1 cellular context compared by ENCODE assay signal in the genomic region with DNA sequence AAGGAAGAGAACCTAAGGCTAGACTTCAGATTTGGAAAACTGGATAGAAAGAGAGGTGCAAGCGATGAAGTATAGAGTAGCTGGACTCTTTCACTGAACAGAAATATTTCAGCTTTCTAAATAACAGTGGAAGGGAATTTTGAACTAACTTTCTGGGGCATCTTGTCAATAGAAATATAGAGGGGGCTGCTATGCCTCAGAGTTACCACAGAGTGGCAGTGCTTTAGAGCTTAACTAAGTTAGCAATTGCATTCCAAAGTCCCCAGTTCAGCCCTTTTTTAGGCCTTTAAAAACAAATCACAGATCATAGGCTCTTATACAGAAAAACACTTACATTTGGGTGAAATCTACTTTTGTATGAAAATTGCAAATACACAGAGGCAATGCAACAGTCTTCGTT.
TF ChIP-seq lines count a peak whose summit lies in the region.

No MANE protein-coding gene starts in this region.

TF ChIP-seq in SK-N-SH treated with all-trans-retinoic acid at 6 μM for 48 hours, 23 proteins besides CTCF, POLR2A, EP300 and RAD21 (continued from another document):
- TF ChIP-seq, protein P1, sequence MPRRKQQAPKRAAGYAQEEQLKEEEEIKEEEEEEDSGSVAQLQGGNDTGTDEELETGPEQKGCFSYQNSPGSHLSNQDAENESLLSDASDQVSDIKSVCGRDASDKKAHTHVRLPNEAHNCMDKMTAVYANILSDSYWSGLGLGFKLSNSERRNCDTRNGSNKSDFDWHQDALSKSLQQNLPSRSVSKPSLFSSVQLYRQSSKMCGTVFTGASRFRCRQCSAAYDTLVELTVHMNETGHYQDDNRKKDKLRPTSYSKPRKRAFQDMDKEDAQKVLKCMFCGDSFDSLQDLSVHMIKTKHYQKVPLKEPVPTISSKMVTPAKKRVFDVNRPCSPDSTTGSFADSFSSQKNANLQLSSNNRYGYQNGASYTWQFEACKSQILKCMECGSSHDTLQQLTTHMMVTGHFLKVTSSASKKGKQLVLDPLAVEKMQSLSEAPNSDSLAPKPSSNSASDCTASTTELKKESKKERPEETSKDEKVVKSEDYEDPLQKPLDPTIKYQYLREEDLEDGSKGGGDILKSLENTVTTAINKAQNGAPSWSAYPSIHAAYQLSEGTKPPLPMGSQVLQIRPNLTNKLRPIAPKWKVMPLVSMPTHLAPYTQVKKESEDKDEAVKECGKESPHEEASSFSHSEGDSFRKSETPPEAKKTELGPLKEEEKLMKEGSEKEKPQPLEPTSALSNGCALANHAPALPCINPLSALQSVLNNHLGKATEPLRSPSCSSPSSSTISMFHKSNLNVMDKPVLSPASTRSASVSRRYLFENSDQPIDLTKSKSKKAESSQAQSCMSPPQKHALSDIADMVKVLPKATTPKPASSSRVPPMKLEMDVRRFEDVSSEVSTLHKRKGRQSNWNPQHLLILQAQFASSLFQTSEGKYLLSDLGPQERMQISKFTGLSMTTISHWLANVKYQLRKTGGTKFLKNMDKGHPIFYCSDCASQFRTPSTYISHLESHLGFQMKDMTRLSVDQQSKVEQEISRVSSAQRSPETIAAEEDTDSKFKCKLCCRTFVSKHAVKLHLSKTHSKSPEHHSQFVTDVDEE (CRISPR knock-in tag; IDR thresholded peaks at IDR 0.05), result no peak
